ENCODE assay signal across 1 cellular context in the genomic region with DNA sequence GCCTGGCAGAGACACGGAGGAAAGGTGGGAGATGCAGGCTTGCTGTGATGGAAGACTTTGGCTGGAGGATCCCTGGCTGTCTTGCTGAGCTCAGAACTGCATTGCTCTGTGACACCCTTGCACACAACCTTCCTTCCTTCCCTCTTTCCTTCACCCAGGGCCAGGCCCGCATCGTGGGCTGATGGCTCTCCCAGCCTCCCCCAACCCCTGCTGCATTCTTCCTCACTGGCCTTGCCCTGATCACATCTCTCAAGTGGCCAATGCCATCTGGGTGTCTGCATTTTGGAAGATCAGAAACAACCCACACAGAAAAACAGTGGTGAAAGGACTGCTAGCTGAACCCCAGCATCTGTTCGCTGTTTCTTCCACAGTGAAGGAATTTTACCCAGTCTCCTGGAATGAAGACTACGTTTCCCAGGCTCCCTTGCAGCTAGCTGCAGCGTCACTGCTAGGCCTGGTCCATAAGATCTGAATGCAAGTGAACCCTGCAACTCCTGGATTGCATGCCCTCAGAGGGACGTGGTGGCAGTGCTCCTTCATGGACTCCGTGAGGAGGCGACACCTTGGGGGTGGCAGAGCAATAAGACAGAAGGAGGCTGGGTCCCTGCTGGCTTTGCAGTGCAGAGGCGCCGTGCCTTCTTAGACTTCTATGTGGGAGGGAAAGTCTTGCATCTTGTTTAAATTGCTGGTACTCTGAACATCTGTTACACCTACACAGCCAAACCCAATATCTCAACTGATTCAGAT.
TF ChIP-seq lines count a peak whose summit lies in the region.

No MANE protein-coding gene starts in this region.

TF ChIP-seq in GM23338, 12 proteins besides CTCF, POLR2A, EP300 and RAD21 (continued from another document):
- TF ChIP-seq, protein P1, sequence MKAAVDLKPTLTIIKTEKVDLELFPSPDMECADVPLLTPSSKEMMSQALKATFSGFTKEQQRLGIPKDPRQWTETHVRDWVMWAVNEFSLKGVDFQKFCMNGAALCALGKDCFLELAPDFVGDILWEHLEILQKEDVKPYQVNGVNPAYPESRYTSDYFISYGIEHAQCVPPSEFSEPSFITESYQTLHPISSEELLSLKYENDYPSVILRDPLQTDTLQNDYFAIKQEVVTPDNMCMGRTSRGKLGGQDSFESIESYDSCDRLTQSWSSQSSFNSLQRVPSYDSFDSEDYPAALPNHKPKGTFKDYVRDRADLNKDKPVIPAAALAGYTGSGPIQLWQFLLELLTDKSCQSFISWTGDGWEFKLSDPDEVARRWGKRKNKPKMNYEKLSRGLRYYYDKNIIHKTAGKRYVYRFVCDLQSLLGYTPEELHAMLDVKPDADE (IDR thresholded peaks at IDR 0.05) = no peak
- peak; percentile 19; the same call in 1 of the 2 replicates for TF ChIP-seq CREB1 (CRISPR knock-in tag; IDR thresholded peaks at IDR 0.05; ENCODE audit: low read depth)
- no peak for TF ChIP-seq NANOG (IDR thresholded peaks at IDR 0.05; ENCODE audit: borderline replicate concordance)
